ENCODE assay signal across 17 cellular contexts in the genomic region with DNA sequence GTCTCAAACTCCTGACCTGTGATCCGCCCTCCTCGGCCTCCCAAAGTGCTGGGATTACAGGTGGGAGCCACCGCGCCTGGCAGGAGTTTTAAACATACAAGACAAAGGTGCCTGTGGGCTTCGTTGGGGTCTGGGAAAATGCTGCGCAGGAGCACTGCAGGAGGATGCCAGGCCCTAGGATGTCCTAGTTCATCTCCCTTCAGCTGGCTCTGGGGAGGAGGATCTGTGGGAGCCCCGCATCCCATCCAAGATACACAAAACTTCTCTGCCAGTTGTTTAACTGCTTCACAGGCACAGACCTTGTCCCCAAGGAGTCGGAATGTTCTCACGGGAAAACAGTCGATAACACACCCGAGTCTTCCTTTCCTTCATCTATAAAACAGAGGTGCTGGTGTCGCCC.
DNase-seq lines count a peak whose midpoint lies in the region; ATAC-seq, FAIRE-seq and TF ChIP-seq lines count a peak whose summit lies in the region.
"Had no signal": no experiment of that assay in that cellular context is flagged by ENCODE, and none has a peak within 500 bp of the region (broad histone marks: within the 10 kb centered on the region; RNA-seq: fewer than 3 reads in every experiment).

No MANE protein-coding gene starts in this region.

- no peak for TF ChIP-seq CTCF in GM12878 (IDR thresholded peaks at IDR 0.05 in 2 of 3, conservative IDR thresholded peaks at IDR 0.05 in 1 of 3; ENCODE audit: control insufficient read depth in 2 of 3, extremely low read depth in 1 of 3, insufficient read depth in 1 of 3, low read depth in 3 of 3, low read length in 3 of 3)

- SMC1A ChIA-PET in GM12878 (lab: Charles Lee; ENCODE audit: uncharacterized antibody, unreplicated experiment): interaction anchor here (2.2 to 7.7 kb wide), 3 partner anchors 20 to 126 kb away, joined by 12 to 106 read pairs (median 15); no protein-coding TSS in a partner anchor

- 83% methylated on average over 12 of the region's 12 CpGs for WGBS in GM12878 (ENCODE audit: insufficient coverage, insufficient replicate concordance, low lambda C conversion rate, missing lambda C conversion rate)

- no peaks in the 10 kb centered on the region for H4K20me1 ChIP-seq in GM12878 (ENCODE audit: control insufficient read depth, insufficient read depth)
- H4K20me1 ChIP-seq: BLaER1 had no signal

- peaks cover 17% of the 10 kb centered on the region for H3K9me3 Mint-ChIP-seq in activated CD4-positive, alpha-beta T cell treated with anti-CD3 and anti-CD28 coated beads, Interleukin-2, amount 10 ng/mL, durations not matched to agents 24 days and 14 days
- peaks cover 0 to 4% (median 0%) of the 10 kb centered on the region in 5 donors for H3K9me3 Mint-ChIP-seq in CD8-positive, alpha-beta memory T cell

- TF ChIP-seq RAD21 in GM12878 (IDR thresholded peaks at IDR 0.05; ENCODE audit: insufficient read depth, low read depth, low read length): no peak

- H3K79me2 ChIP-seq in GM12878 (ENCODE audit: control insufficient read depth, insufficient read depth, low read length): no peaks in the 10 kb centered on the region

- RAD21 ChIA-PET in GM12878 (lab: Charles Lee; ENCODE audit: unreplicated experiment): interaction anchor here (0.9 to 8.4 kb wide), 5 partner anchors 19 to 128 kb away, joined by 4 to 132 read pairs (median 5); a partner anchor contains a TSS

- ATAC-seq in GM12878: no peak
- no peak for ATAC-seq in activated CD4-positive, CD25-positive, alpha-beta regulatory T cell treated with anti-CD3 and anti-CD28 coated beads, Interleukin-2, amount 50 U/mL, for 24 hours
- ATAC-seq: PC-3 had no signal

- no peaks in the 10 kb centered on the region for H3K36me3 ChIP-seq in CD8-positive, alpha-beta memory T cell (ENCODE audit: insufficient read depth, low read length)
- H3K36me3 ChIP-seq in GM12878 (ENCODE audit: control insufficient read depth in 2 of 2, insufficient read depth in 2 of 2, low read length in 1 of 2): no peaks in the 10 kb centered on the region
- H3K36me3 ChIP-seq: tibial nerve had no signal

- TF ChIP-seq POLR2A in GM12878 (IDR thresholded peaks at IDR 0.05; ENCODE audit: low read depth, low read length): no peak

- H3K36me3 Mint-ChIP-seq in activated CD4-positive, alpha-beta T cell treated with anti-CD3 and anti-CD28 coated beads, Interleukin-2, amount 10 ng/mL, durations not matched to agents 24 days and 14 days (ENCODE audit: low read depth): peaks cover 11% of the 10 kb centered on the region
- peaks cover 0 to 10% (median 5%) of the 10 kb centered on the region in 3 donors for H3K36me3 Mint-ChIP-seq in CD8-positive, alpha-beta memory T cell

- BruUV-seq in GM12878 (replicated peaks; lab: Mats Ljungman, UMichigan): no TSS peak

- H3K4me2 ChIP-seq in GM12878 (ENCODE audit: control insufficient read depth, insufficient read depth): peak overlapping the region; percentile 81
- H3K4me2 ChIP-seq: BLaER1 had no signal

- H3K4me3 Mint-ChIP-seq in activated CD4-positive, alpha-beta T cell treated with anti-CD3 and anti-CD28 coated beads, Interleukin-2, amount 10 ng/mL, durations not matched to agents 24 days and 14 days: peak overlapping the region; percentile 60
- peak overlapping the region in 5 of 7 donors; percentile 31 to 90 (median 77) for H3K4me3 Mint-ChIP-seq in CD8-positive, alpha-beta memory T cell
- H3K4me3 Mint-ChIP-seq: activated T-cell treated with anti-CD3 and anti-CD28 coated beads, Interleukin-2, amount 50 U/mL, for 4 hours had no signal

- intact Hi-C loops in activated CD4-positive, alpha-beta T cell treated with anti-CD3 and anti-CD28 coated beads, Interleukin-2, amount 10 ng/mL, durations not matched to agents 24 days and 14 days (cut with micrococcal nuclease): no loop called here
- intact Hi-C loops in GM12878 (cut with micrococcal nuclease; ENCODE audit: unreplicated experiment) (loop anchor here (2.0 to 5.0 kb wide), 2 partner anchors 18 to 129 kb away; a partner anchor contains a TSS), posterior vena cava (cut with DNase I) (no loop called here)

- H3K4me1 Mint-ChIP-seq in activated CD4-positive, alpha-beta T cell treated with anti-CD3 and anti-CD28 coated beads, Interleukin-2, amount 10 ng/mL, durations not matched to agents 24 days and 14 days: peaks cover 14% of the 10 kb centered on the region
- H3K4me1 Mint-ChIP-seq in CD8-positive, alpha-beta memory T cell: peaks cover 9 to 18% (median 11%) of the 10 kb centered on the region in 3 donors

- no peaks in the 10 kb centered on the region for H3K27me3 ChIP-seq in CD8-positive, alpha-beta memory T cell (ENCODE audit: insufficient read depth, low read length, poor library complexity, severe bottlenecking)
- no peaks in the 10 kb centered on the region for H3K27me3 ChIP-seq in GM12878 (replicated peaks in 1 of 2; ENCODE audit: control insufficient read depth in 2 of 2, insufficient read depth in 2 of 2, low read length in 1 of 2)
- H3K27me3 ChIP-seq: BLaER1, tibial nerve had no signal

- CTCF ChIA-PET in CD8-positive, alpha-beta memory T cell (lab: Charles Lee): interaction anchor here (1.1 to 1.4 kb wide), 3 partner anchors 19 to 127 kb away, joined by 3 to 4 read pairs (median 3); no protein-coding TSS in a partner anchor
- CTCF ChIA-PET in GM12878 (lab: Yijun Ruan, JAX): interaction anchor here (1.1 to 1.3 kb wide), 2 partner anchors 17 to 20 kb away, joined by 3 to 4 read pairs; no protein-coding TSS in a partner anchor

- no peak for FAIRE-seq in GM12878 (lab: Jason Lieb, UNC)

- POLR2A ChIA-PET in CD8-positive, alpha-beta memory T cell (lab: Charles Lee): no interaction called here
- POLR2A ChIA-PET in GM12878 (lab: Charles Lee): interaction anchor here (1.1 to 8.2 kb wide), 4 partner anchors 19 to 126 kb away, joined by 4 to 97 read pairs (median 8); no protein-coding TSS in a partner anchor

- no peak overlapping the region for H3K4me3 ChIP-seq in CD8-positive, alpha-beta memory T cell (ENCODE audit: low read length)
- H3K4me3 ChIP-seq in GM12878: no peak overlapping the region
- H3K4me3 ChIP-seq: BLaER1, tibial nerve had no signal

- H3K9ac ChIP-seq in GM12878 (ENCODE audit: control insufficient read depth, insufficient read depth, low read length): no peak overlapping the region
- H3K9ac ChIP-seq: BLaER1 had no signal

- in situ Hi-C loops in GM12878 (cut with MboI): no loop called here

- no peaks in the 10 kb centered on the region for H3K27me3 Mint-ChIP-seq in activated CD4-positive, alpha-beta T cell treated with anti-CD3 and anti-CD28 coated beads, Interleukin-2, amount 10 ng/mL, durations not matched to agents 24 days and 14 days
- H3K27me3 Mint-ChIP-seq in CD8-positive, alpha-beta memory T cell: peaks cover 0 to 2% of the 10 kb centered on the region in 2 donors

- DNase-seq in activated CD4-positive, alpha-beta T cell treated with anti-CD3 and anti-CD28 coated beads, Interleukin-2, amount 10 ng/mL, durations not matched to agents 24 days and 14 days: no peak
- DNase-seq in activated CD4-positive, alpha-beta T cell treated with anti-CD3 and anti-CD28 coated beads, Interleukin-2, amount 50 U/mL, for 4 hours: no peak
- DNase-seq in CD8-positive, alpha-beta memory T cell: no peak
- DNase-seq in GM12878 (ENCODE audit: low read depth, low spot score) (no peak), posterior vena cava (ENCODE audit: low spot score) (peak; percentile 46), NCI-H2081 treated with DMSO at 0.1 percent for 48 hours (lab: John Stamatoyannopoulos, UW) (no peak), CD1c-positive myeloid dendritic cell (ENCODE audit: extremely low spot score) (no peak)
- DNase-seq: activated CD4-positive, alpha-beta T cell treated with anti-CD3 and anti-CD28 coated beads, Interleukin-2, amount 50 U/mL, for 1 hour; activated T-cell treated with anti-CD3 and anti-CD28 coated beads, Interleukin-2, amount 50 U/mL, for 4 hours; amniotic stem cell; central memory CD4-positive, alpha-beta T cell; effector memory CD4-positive, alpha-beta T cell; NCI-H1105; PC-3 had no signal

- H2AFZ ChIP-seq in GM12878 (ENCODE audit: control insufficient read depth, low read depth, low read length): peak overlapping the region; percentile 20

- H3K9me3 ChIP-seq in CD8-positive, alpha-beta memory T cell (ENCODE audit: low read length): no peaks in the 10 kb centered on the region
- H3K9me3 ChIP-seq in GM12878 (replicated peaks; ENCODE audit: control insufficient read depth, insufficient read depth, low read length): peaks cover 9% of the 10 kb centered on the region; the same call in 2 of the 3 replicates

- peak overlapping the region; percentile 63 for H3K27ac Mint-ChIP-seq in activated CD4-positive, alpha-beta T cell treated with anti-CD3 and anti-CD28 coated beads, Interleukin-2, amount 10 ng/mL, durations not matched to agents 24 days and 14 days
- H3K27ac Mint-ChIP-seq in CD8-positive, alpha-beta memory T cell: peak overlapping the region; percentile 63 to 95 (median 93)

- H3K4me1 ChIP-seq in CD8-positive, alpha-beta memory T cell (ENCODE audit: insufficient read depth, low read length): peaks cover 16% of the 10 kb centered on the region
- peaks cover 20% of the 10 kb centered on the region for H3K4me1 ChIP-seq in GM12878 (ENCODE audit: control insufficient read depth, insufficient read depth, low read length)

- peak overlapping the region; percentile 13 for H3K27ac ChIP-seq in CD8-positive, alpha-beta memory T cell (ENCODE audit: low read depth, low read length)
- H3K27ac ChIP-seq in GM12878 (ENCODE audit: control insufficient read depth, insufficient read depth): peak overlapping the region; percentile 58
- H3K27ac ChIP-seq: BLaER1, tibial nerve had no signal

- TF ChIP-seq EP300 in GM12878 (IDR thresholded peaks at IDR 0.05; ENCODE audit: borderline replicate concordance in 1 of 2, control insufficient read depth in 1 of 2, low read depth in 2 of 2, low read length in 2 of 2): no peak

TF ChIP-seq in GM12878, 131 proteins besides CTCF, POLR2A, EP300 and RAD21 (continues in another document):
- no peak for TF ChIP-seq CREM (IDR thresholded peaks at IDR 0.05; ENCODE audit: low read depth)
- TF ChIP-seq, protein P1, sequence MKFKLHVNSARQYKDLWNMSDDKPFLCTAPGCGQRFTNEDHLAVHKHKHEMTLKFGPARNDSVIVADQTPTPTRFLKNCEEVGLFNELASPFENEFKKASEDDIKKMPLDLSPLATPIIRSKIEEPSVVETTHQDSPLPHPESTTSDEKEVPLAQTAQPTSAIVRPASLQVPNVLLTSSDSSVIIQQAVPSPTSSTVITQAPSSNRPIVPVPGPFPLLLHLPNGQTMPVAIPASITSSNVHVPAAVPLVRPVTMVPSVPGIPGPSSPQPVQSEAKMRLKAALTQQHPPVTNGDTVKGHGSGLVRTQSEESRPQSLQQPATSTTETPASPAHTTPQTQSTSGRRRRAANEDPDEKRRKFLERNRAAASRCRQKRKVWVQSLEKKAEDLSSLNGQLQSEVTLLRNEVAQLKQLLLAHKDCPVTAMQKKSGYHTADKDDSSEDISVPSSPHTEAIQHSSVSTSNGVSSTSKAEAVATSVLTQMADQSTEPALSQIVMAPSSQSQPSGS (IDR thresholded peaks at IDR 0.05; ENCODE audit: low read length): no peak
- TF ChIP-seq ZSCAN29 (IDR thresholded peaks at IDR 0.05): no peak
- no peak for TF ChIP-seq SREBF2 (IDR thresholded peaks at IDR 0.05; ENCODE audit: low read length)
